ENCODE assay signal across 9 cellular contexts in the genomic region with DNA sequence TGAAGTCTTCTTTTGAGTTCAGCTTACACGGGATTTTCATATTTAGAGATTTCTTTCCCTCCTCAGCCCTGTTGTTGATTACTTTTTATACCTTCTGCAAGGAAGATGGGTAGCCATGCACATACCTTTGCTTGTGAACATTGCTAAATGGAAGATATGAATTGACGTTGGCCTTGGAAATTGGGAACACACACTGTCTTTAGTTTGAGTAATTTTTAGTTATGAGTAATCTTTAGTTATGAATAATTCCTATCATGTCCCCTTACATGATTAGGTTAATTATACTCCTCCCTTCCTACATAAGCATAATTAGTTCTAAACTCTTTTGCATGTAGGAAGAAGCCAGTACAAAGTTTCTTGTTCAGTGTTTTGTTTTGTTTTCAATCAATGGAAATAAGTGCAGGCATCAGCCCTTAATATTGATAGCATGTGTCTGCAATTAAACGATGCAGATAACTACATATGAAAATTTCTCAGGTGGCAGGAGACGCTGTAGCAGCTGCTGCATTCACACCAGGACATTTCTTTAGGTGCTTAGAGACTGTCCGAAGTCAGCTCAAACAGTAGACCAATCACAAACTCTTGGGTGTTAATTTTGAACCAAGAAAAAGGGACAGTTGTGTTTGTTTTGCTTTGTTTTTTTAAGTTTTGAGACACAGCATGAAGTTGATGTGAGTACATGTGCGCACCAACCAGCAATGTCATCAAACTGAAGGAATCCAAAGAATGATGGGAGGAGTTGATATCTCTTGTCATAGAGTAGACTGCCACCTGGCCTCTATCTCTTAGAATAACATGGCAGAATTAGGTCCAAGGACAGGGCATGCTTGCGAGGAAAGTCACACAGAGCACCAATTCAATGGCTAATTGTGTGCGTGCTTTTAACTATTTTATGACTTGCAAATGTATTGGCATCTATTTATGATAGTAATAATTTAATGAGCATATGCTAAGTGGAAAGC. TPM values are rescaled to one million over a fixed set of nuclear protein-coding genes. Genes with fewer than 3 reads are reported as not detected.
A peak's percentile ranks its signal among the peaks of the same experiment; 100 is the strongest.
DNase-seq lines count a peak whose midpoint lies in the region; ATAC-seq and TF ChIP-seq lines count a peak whose summit lies in the region.
"Had no signal": no experiment of that assay in that cellular context is flagged by ENCODE, and none has a peak within 500 bp of the region (broad histone marks: within the 10 kb centered on the region; RNA-seq: fewer than 3 reads in every experiment).

No MANE protein-coding gene starts in this region.

- DNase-seq in activated CD4-positive, alpha-beta memory T cell treated with anti-CD3 and anti-CD28 coated beads for 36 hours = no peak
- no peak for DNase-seq in activated CD4-positive, alpha-beta memory T cell treated with anti-CD3 and anti-CD28 coated beads, Interleukin-2, amount 10 ng/mL, durations not matched to agents 7 days and 5 days
- DNase-seq in SK-MEL-5 (ENCODE audit: low read depth, low spot score) (peak; percentile 14), heart left ventricle (no peak), CD1c-positive myeloid dendritic cell (ENCODE audit: extremely low spot score) (no peak)
- DNase-seq in stimulated activated naive CD8-positive, alpha-beta T cell treated with anti-CD3 and anti-CD28 coated beads, Interleukin-15, Interleukin-2, amounts not matched to agents 100 U/mL and 50 U/mL, for 24 hours = no peak

- in situ Hi-C loops in SK-MEL-5 (cut with HindIII; ENCODE audit: low pct_unique_long_range_greater_than_20kb, low sequenced_read_pairs) = no loop called here

- no peak for TF ChIP-seq POLR2A in heart left ventricle (IDR thresholded peaks at IDR 0.05)

- H3K36me3 ChIP-seq in heart left ventricle = peaks cover 0 to 99% (median 90%) of the 10 kb centered on the region in 9 donors

- POLR2A ChIA-PET in activated CD4-positive, alpha-beta memory T cell treated with anti-CD3 and anti-CD28 coated beads for 36 hours (lab: Charles Lee) = no interaction called here
- POLR2A ChIA-PET in activated CD4-positive, alpha-beta memory T cell treated with anti-CD3 and anti-CD28 coated beads, Interleukin-2, amount 10 ng/mL, durations not matched to agents 7 days and 5 days (lab: Charles Lee) = no interaction called here

- H3K9me3 Mint-ChIP-seq in activated CD4-positive, alpha-beta memory T cell treated with anti-CD3 and anti-CD28 coated beads for 36 hours = no peaks in the 10 kb centered on the region
- H3K9me3 Mint-ChIP-seq in activated CD4-positive, alpha-beta memory T cell treated with anti-CD3 and anti-CD28 coated beads, Interleukin-2, amount 10 ng/mL, durations not matched to agents 7 days and 5 days = no peaks in the 10 kb centered on the region

- no peaks in the 10 kb centered on the region for H3K9me3 ChIP-seq in heart left ventricle

- H3K27me3 ChIP-seq in heart left ventricle = no peaks in the 10 kb centered on the region

- 73 to 80% (median 76%) methylated on average over 8 of the region's 8 CpGs for WGBS in heart left ventricle, 4 donors

- intact Hi-C loops in activated CD4-positive, alpha-beta memory T cell treated with anti-CD3 and anti-CD28 coated beads for 36 hours (cut with micrococcal nuclease) = loop anchor here (1.0 to 5.0 kb wide), 3 partner anchors 11 to 124 kb away; no protein-coding TSS in a partner anchor
- intact Hi-C loops in heart left ventricle (cut with DNase I) = loop anchor here in 4 of 10 donors (2.0 to 10.0 kb wide), 3 partner anchors 52 to 122 kb away; a partner anchor contains a TSS

- CTCF ChIA-PET in activated CD4-positive, alpha-beta memory T cell treated with anti-CD3 and anti-CD28 coated beads for 36 hours (lab: Charles Lee) = interaction anchor here (0.6 to 3.0 kb wide), 4 partner anchors 10 to 126 kb away, joined by 3 to 16 read pairs (median 8); no protein-coding TSS in a partner anchor
- CTCF ChIA-PET in activated CD4-positive, alpha-beta memory T cell treated with anti-CD3 and anti-CD28 coated beads, Interleukin-2, amount 10 ng/mL, durations not matched to agents 7 days and 5 days (lab: Charles Lee) = no interaction called here

- ATAC-seq in heart left ventricle = peak in 2 of 4 donors; percentile 50 to 68
- peak; percentile 66 for ATAC-seq in stimulated activated naive CD8-positive, alpha-beta T cell treated with anti-CD3 and anti-CD28 coated beads, Interleukin-15, Interleukin-2, amounts not matched to agents 100 U/mL and 50 U/mL, for 24 hours
- no peak for ATAC-seq in GM21786 (IDR thresholded peaks at IDR 0.05; ENCODE audit: unreplicated experiment)
- no peak for ATAC-seq in HG03196 (IDR thresholded peaks at IDR 0.05; ENCODE audit: unreplicated experiment)

- no peak overlapping the region for H3K4me3 Mint-ChIP-seq in activated CD4-positive, alpha-beta memory T cell treated with anti-CD3 and anti-CD28 coated beads for 36 hours
- no peak overlapping the region for H3K4me3 Mint-ChIP-seq in activated CD4-positive, alpha-beta memory T cell treated with anti-CD3 and anti-CD28 coated beads, Interleukin-2, amount 10 ng/mL, durations not matched to agents 7 days and 5 days

- H3K27ac Mint-ChIP-seq in activated CD4-positive, alpha-beta memory T cell treated with anti-CD3 and anti-CD28 coated beads for 36 hours = peak overlapping the region; percentile 51
- H3K27ac Mint-ChIP-seq in activated CD4-positive, alpha-beta memory T cell treated with anti-CD3 and anti-CD28 coated beads, Interleukin-2, amount 10 ng/mL, durations not matched to agents 7 days and 5 days = no peak overlapping the region

- H3K4me1 ChIP-seq in heart left ventricle = no peaks in the 10 kb centered on the region

- H3K4me3 ChIP-seq in heart left ventricle = no peak overlapping the region

- peak in 10 of 12 donors; percentile 8 to 47 (median 31) for TF ChIP-seq CTCF in heart left ventricle (IDR thresholded peaks at IDR 0.05)

- peaks cover 24% of the 10 kb centered on the region for H3K4me1 Mint-ChIP-seq in activated CD4-positive, alpha-beta memory T cell treated with anti-CD3 and anti-CD28 coated beads for 36 hours (ENCODE audit: low read depth)
- H3K4me1 Mint-ChIP-seq in activated CD4-positive, alpha-beta memory T cell treated with anti-CD3 and anti-CD28 coated beads, Interleukin-2, amount 10 ng/mL, durations not matched to agents 7 days and 5 days = peaks cover 8% of the 10 kb centered on the region

- H3K27me3 Mint-ChIP-seq in activated CD4-positive, alpha-beta memory T cell treated with anti-CD3 and anti-CD28 coated beads for 36 hours = no peaks in the 10 kb centered on the region
- H3K27me3 Mint-ChIP-seq in activated CD4-positive, alpha-beta memory T cell treated with anti-CD3 and anti-CD28 coated beads, Interleukin-2, amount 10 ng/mL, durations not matched to agents 7 days and 5 days = no peaks in the 10 kb centered on the region

- H3K27ac ChIP-seq in heart left ventricle = no peak overlapping the region
- H3K27ac ChIP-seq: HL-60 had no signal

- peaks cover 22% of the 10 kb centered on the region for H3K36me3 Mint-ChIP-seq in activated CD4-positive, alpha-beta memory T cell treated with anti-CD3 and anti-CD28 coated beads for 36 hours
- H3K36me3 Mint-ChIP-seq in activated CD4-positive, alpha-beta memory T cell treated with anti-CD3 and anti-CD28 coated beads, Interleukin-2, amount 10 ng/mL, durations not matched to agents 7 days and 5 days (ENCODE audit: low read depth) = peaks cover 52% of the 10 kb centered on the region

RNA-seq across cellular contexts. Expression of a gene that starts 51.4 kb away (rescaled TPM):
- 100 to 1,000 TPM in 1 of 2 experiments, 10 to 100 TPM in 1; 95.1 to 100 TPM for total RNA-seq in activated CD4-positive, alpha-beta memory T cell treated with anti-CD3 and anti-CD28 coated beads for 36 hours
- 100 to 1,000 TPM; 207 to 224 TPM for total RNA-seq in activated CD4-positive, alpha-beta memory T cell treated with anti-CD3 and anti-CD28 coated beads, Interleukin-2, amount 10 ng/mL, durations not matched to agents 7 days and 5 days
- 32.7 and 34.5 TPM in 2 replicates for total RNA-seq in SK-MEL-5 (2014; rRNA removed; shearing (Covaris generic))
- polyA plus RNA-seq in SK-MEL-5 (2015; cell fraction: cytosol; rRNA removed) = 37.1 and 47.7 TPM in 2 replicates
- 46.7 and 67.1 TPM in 2 replicates for polyA plus RNA-seq in SK-MEL-5 (2015; cell fraction: nucleus; rRNA removed)
- 100 to 1,000 TPM in 6 of 9 donors, 10 to 100 TPM in 3; 88.0 to 149 (median 115) TPM for total RNA-seq in heart left ventricle
- polyA plus RNA-seq in heart left ventricle = 10 to 100 TPM; 29.3 to 31.8 TPM
